In genomic region chr13:110017379-110017778, GRCh38 we compare ENCODE assay signal across 11 cellular contexts.
DNase-seq lines count a peak whose midpoint lies in the region; TF ChIP-seq lines count a peak whose summit lies in the region.
"Had no signal": no experiment of that assay in that cellular context is flagged by ENCODE, and none has a peak within 500 bp of the region (broad histone marks: within the 10 kb centered on the region; RNA-seq: fewer than 3 reads in every experiment).

No MANE protein-coding gene starts in this region.

- H3K4me3 ChIP-seq in fibroblast of lung (replicated peaks in 1 of 4; ENCODE audit: control extremely low read depth in 1 of 4, insufficient read depth in 1 of 4, low read depth in 3 of 4, low read length in 4 of 4): no peak overlapping the region
- no peak overlapping the region for H3K4me3 ChIP-seq in CD8-positive, alpha-beta memory T cell (ENCODE audit: low read length)

- H3K27me3 Mint-ChIP-seq in osteocyte (ENCODE audit: unreplicated experiment): no peaks in the 10 kb centered on the region
- H3K27me3 Mint-ChIP-seq in CD8-positive, alpha-beta memory T cell: peaks cover 4% of the 10 kb centered on the region in 2 donors
- H3K27me3 Mint-ChIP-seq: brain had no signal

- no peaks in the 10 kb centered on the region for H4K20me1 ChIP-seq in fibroblast of lung (ENCODE audit: control insufficient read depth, extremely low read depth, insufficient read depth, low read length)

- H3K4me3 Mint-ChIP-seq in osteocyte (ENCODE audit: unreplicated experiment): no peak overlapping the region
- H3K4me3 Mint-ChIP-seq in CD8-positive, alpha-beta memory T cell: no peak overlapping the region
- H3K4me3 Mint-ChIP-seq: brain had no signal

- peak overlapping the region; percentile 82 for H3K27ac ChIP-seq in RWPE1
- peak overlapping the region; percentile 55 for H3K27ac ChIP-seq in fibroblast of lung (ENCODE audit: insufficient read depth, low read length)
- H3K27ac ChIP-seq in CD8-positive, alpha-beta memory T cell (ENCODE audit: low read depth, low read length): no peak overlapping the region
- H3K27ac ChIP-seq: neutrophil had no signal

- peaks cover 5% of the 10 kb centered on the region for H3K9me3 Mint-ChIP-seq in osteocyte (ENCODE audit: unreplicated experiment)
- H3K9me3 Mint-ChIP-seq in CD8-positive, alpha-beta memory T cell: peaks cover 0 to 6% (median 0%) of the 10 kb centered on the region in 5 donors

- H3K27ac Mint-ChIP-seq in osteocyte (ENCODE audit: unreplicated experiment): peak overlapping the region; percentile 72
- no peak overlapping the region for H3K27ac Mint-ChIP-seq in CD8-positive, alpha-beta memory T cell
- H3K27ac Mint-ChIP-seq: brain had no signal

- no peak overlapping the region for H3K9ac ChIP-seq in fibroblast of lung (ENCODE audit: insufficient read depth, low read length)

- CTCF ChIA-PET in RWPE1 (lab: Yijun Ruan, JAX): no interaction called here
- CTCF ChIA-PET in CD8-positive, alpha-beta memory T cell (lab: Charles Lee): no interaction called here

- H3K4me1 Mint-ChIP-seq in osteocyte (ENCODE audit: unreplicated experiment): peaks cover 56% of the 10 kb centered on the region
- no peaks in the 10 kb centered on the region for H3K4me1 Mint-ChIP-seq in CD8-positive, alpha-beta memory T cell

- no peaks in the 10 kb centered on the region for H3K27me3 ChIP-seq in fibroblast of lung (ENCODE audit: control insufficient read depth, insufficient read depth, low read length)
- H3K27me3 ChIP-seq in CD8-positive, alpha-beta memory T cell (ENCODE audit: insufficient read depth, low read length, poor library complexity, severe bottlenecking): no peaks in the 10 kb centered on the region
- H3K27me3 ChIP-seq: neutrophil had no signal

- H3K36me3 ChIP-seq in fibroblast of lung (ENCODE audit: control insufficient read depth, insufficient read depth, low read length): no peaks in the 10 kb centered on the region
- H3K36me3 ChIP-seq in CD8-positive, alpha-beta memory T cell (ENCODE audit: insufficient read depth, low read length): no peaks in the 10 kb centered on the region
- H3K36me3 ChIP-seq: neutrophil had no signal

- H3K36me3 Mint-ChIP-seq in osteocyte (ENCODE audit: unreplicated experiment): no peaks in the 10 kb centered on the region
- H3K36me3 Mint-ChIP-seq in CD8-positive, alpha-beta memory T cell: no peaks in the 10 kb centered on the region
- H3K36me3 Mint-ChIP-seq: brain had no signal

- TF ChIP-seq CTCF in RWPE1 (conservative IDR thresholded peaks at IDR 0.05; ENCODE audit: low read depth): no peak
- no peak for TF ChIP-seq CTCF in fibroblast of lung (conservative IDR thresholded peaks at IDR 0.05 in 1 of 2, IDR thresholded peaks at IDR 0.05 in 1 of 2; ENCODE audit: low read depth in 1 of 2, low read length in 2 of 2)
- no peak for TF ChIP-seq CTCF in osteocyte (IDR thresholded peaks at IDR 0.05)

- POLR2A ChIA-PET in RWPE1 (lab: Yijun Ruan, JAX; ENCODE audit: low non-redundant PET): no interaction called here
- POLR2A ChIA-PET in CD8-positive, alpha-beta memory T cell (lab: Charles Lee): no interaction called here

- H3K4me2 ChIP-seq in fibroblast of lung (ENCODE audit: extremely low read depth, insufficient read depth, low read length): no peak overlapping the region

- peaks cover 23% of the 10 kb centered on the region for H3K4me1 ChIP-seq in fibroblast of lung (ENCODE audit: control insufficient read depth, extremely low read depth, insufficient read depth, low read length)
- no peaks in the 10 kb centered on the region for H3K4me1 ChIP-seq in CD8-positive, alpha-beta memory T cell (ENCODE audit: insufficient read depth, low read length)

- peak; percentile 80 for DNase-seq in ELF-1 (ENCODE audit: low read depth, low spot score)
- peak; percentile 95 for DNase-seq in RWPE1 (ENCODE audit: low spot score)
- peak; percentile 83 to 98 for DNase-seq in fibroblast of lung (ENCODE audit: low read depth in 2 of 2)
- no peak for DNase-seq in osteocyte (ENCODE audit: extremely low spot score, unreplicated experiment)
- DNase-seq in NCI-H1436 treated with DMSO at 0.1 percent for 48 hours (lab: John Stamatoyannopoulos, UW): no peak
- DNase-seq in putamen (ENCODE audit: low spot score): no peak
- no peak for DNase-seq in CD8-positive, alpha-beta memory T cell
- no peak for DNase-seq in NCI-H446 (lab: John Stamatoyannopoulos, UW)
- DNase-seq: NCI-H1092 treated with DMSO at 0.1 percent for 48 hours had no signal

- H3K79me2 ChIP-seq in fibroblast of lung (ENCODE audit: control insufficient read depth, insufficient read depth, low read length): no peaks in the 10 kb centered on the region

- no peak overlapping the region for H2AFZ ChIP-seq in fibroblast of lung (ENCODE audit: low read length)

- no peaks in the 10 kb centered on the region for H3K9me3 ChIP-seq in fibroblast of lung (ENCODE audit: control insufficient read depth, insufficient read depth, low read depth, low read length)
- H3K9me3 ChIP-seq in CD8-positive, alpha-beta memory T cell (ENCODE audit: low read length): no peaks in the 10 kb centered on the region
- H3K9me3 ChIP-seq: neutrophil had no signal

Comparison
In these comparisons a context has a peak if more than half of its experiments do, and no peak if none do; other contexts are left out.
1. DNase-seq: peak in ELF-1 (single experiment), RWPE1 (single experiment) and fibroblast of lung (2 of 2); none in osteocyte (single experiment), NCI-H1436 treated with DMSO at 0.1 percent for 48 hours (single experiment), putamen (single experiment), CD8-positive, alpha-beta memory T cell (0 of 5) and NCI-H446 (0 of 2).